Comparison of ENCODE assay signal across 14 cellular contexts in the genomic region with DNA sequence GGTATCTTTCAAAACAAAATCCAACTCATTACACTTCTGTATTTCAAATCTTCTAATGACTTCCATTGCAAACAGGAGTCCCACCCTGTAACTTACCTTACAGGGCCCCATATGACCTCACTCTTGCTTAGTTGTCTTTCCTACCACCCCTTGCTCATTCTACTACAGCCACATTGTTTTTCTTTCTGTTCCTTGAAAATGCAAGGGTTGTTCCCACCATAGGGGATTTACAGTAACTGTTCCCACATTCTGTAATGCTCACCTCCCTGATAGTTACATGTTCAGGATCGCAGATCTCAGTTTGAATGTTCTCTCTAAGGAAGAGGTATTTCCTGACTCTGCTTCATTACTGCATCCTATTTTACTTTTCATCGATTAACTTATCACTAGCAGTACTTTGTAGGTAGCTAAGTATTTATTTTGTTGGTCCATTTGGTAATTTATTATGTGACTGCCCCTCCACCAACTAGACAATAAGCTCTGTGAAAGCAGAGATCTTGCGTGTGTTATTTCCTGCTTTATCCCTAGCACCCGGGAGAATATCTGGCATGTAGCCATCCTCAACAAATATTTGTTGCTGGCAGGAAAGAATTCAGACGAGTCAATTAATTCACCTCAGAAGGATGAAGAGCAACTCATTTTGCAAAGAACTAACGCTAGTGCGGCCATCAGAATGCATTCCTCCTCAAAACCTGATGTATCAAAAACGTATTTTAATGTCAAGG.
DNase-seq lines count a peak whose midpoint lies in the region; FAIRE-seq and TF ChIP-seq lines count a peak whose summit lies in the region.
"Had no signal": no experiment of that assay in that cellular context is flagged by ENCODE, and none has a peak within 500 bp of the region (broad histone marks: within the 10 kb centered on the region; RNA-seq: fewer than 3 reads in every experiment).

No MANE protein-coding gene starts in this region.

- H3K27me3 ChIP-seq in ACC112 (ENCODE audit: insufficient read depth, low read length) (no peaks in the 10 kb centered on the region), HAP-1 (ENCODE audit: low read depth) (no peaks in the 10 kb centered on the region)
- H3K27me3 ChIP-seq: cardiac muscle cell had no signal

- no peak overlapping the region for H2AFZ ChIP-seq in ACC112 (ENCODE audit: low read length, unreplicated experiment)

- H3K27ac ChIP-seq in ACC112 (ENCODE audit: low read depth, low read length): peak overlapping the region; percentile 13; the same call in 1 of the 2 replicates
- H3K27ac ChIP-seq: cardiac muscle cell had no signal

- TF ChIP-seq CTCF in astrocyte of the spinal cord (IDR thresholded peaks at IDR 0.05; ENCODE audit: low read depth, low read length): no peak
- no peak for TF ChIP-seq CTCF in D721Med (IDR thresholded peaks at IDR 0.05; ENCODE audit: insufficient read depth, missing control alignments)

- H3K79me2 ChIP-seq in ACC112 (ENCODE audit: control insufficient read depth, insufficient read depth, low read length, unreplicated experiment): no peaks in the 10 kb centered on the region

- DNase-seq in NCI-H1105 (lab: John Stamatoyannopoulos, UW) (peak; percentile 37), astrocyte of the spinal cord (ENCODE audit: low read depth, low spot score) (peak; percentile 56), iris pigment epithelial cell (ENCODE audit: low read depth) (peak; percentile 47), HAP-1 (ENCODE audit: low spot score in 2 of 2) (no peak), retina (no peak), NOMO-1 treated with dmso at 0.1 percent for 144 hours (lab: John Stamatoyannopoulos, UW; ENCODE audit: unreplicated experiment) (no peak), D721Med (ENCODE audit: insufficient read length, low spot score) (no peak)
- DNase-seq: activated CD8-positive, alpha-beta memory T cell treated with anti-CD3 and anti-CD28 coated beads, Interleukin-2, amount 50 U/mL, for 4 hours; NCI-H2171 treated with DMSO at 0.1 percent for 48 hours; stimulated activated CD4-positive, alpha-beta T cell treated with anti-CD3 and anti-CD28 coated beads, Interleukin-15, amount 100 ng/mL, for 24 hours; stimulated activated naive B cell treated with anti-CD40 and anti-IgM and Interleukin-4, amounts not matched to agents 10 μg/mL and 1 μg/mL and 100 μg/mL, for 72 hours; T-helper 2 cell had no signal

- H3K4me3 ChIP-seq in ACC112 (ENCODE audit: low read depth, low read length) (no peak overlapping the region), astrocyte of the spinal cord (ENCODE audit: low read depth, low read length) (no peak overlapping the region), HAP-1 (no peak overlapping the region)
- H3K4me3 ChIP-seq: cardiac muscle cell had no signal

- in situ Hi-C loops in astrocyte of the spinal cord (cut with HindIII; ENCODE audit: low sequenced_read_pairs): no loop called here
- in situ Hi-C loops in HAP-1 (cut with MboI; ENCODE audit: low sequenced_read_pairs): no loop called here

- H3K4me1 ChIP-seq in ACC112 (ENCODE audit: control insufficient read depth, insufficient read depth, low read length, unreplicated experiment) (peaks cover 19% of the 10 kb centered on the region), HAP-1 (no peaks in the 10 kb centered on the region)

- H3K36me3 ChIP-seq in ACC112 (ENCODE audit: insufficient read depth, low read length): no peaks in the 10 kb centered on the region
- H3K36me3 ChIP-seq in HAP-1 (replicated peaks): no peaks in the 10 kb centered on the region
- H3K36me3 ChIP-seq: cardiac muscle cell had no signal

- FAIRE-seq in D721Med (lab: Jason Lieb, UNC): no peak

- no peaks in the 10 kb centered on the region for H3K9me3 ChIP-seq in HAP-1

Comparison
In these comparisons a context has a peak if more than half of its experiments do, and no peak if none do; other contexts are left out.
1. DNase-seq: peak in NCI-H1105 (single experiment), astrocyte of the spinal cord (single experiment) and iris pigment epithelial cell (single experiment); none in HAP-1 (0 of 2), retina (single experiment), NOMO-1 treated with dmso at 0.1 percent for 144 hours (single experiment) and D721Med (single experiment).